In the genomic region with DNA sequence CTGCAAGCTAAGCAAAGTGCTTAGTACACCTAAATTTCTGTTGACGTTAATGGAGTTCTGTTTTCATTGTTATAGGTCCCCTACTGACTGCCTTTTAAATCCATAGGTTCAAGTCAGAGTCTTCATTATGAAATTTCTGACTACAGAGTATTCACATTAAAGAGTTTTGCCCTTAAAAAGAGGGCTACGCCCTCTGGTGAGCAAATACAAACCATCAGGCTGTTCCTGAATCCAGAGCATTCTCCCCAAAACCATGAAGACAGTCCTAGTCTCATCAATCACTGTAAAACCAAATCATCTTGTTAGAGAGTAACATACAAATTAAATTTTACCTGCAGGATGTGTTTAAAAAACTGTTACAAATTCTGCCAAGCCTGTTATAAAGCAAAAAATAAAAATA, we compare ENCODE assay signal across 21 cellular contexts.
"Had no signal": no experiment of that assay in that cellular context is flagged by ENCODE, and none has a peak within 500 bp of the region (broad histone marks: within the 10 kb centered on the region; RNA-seq: fewer than 3 reads in every experiment).

No MANE protein-coding gene starts in this region.

- H3K27me3 Mint-ChIP-seq: activated naive CD8-positive, alpha-beta T cell treated with anti-CD3 and anti-CD28 coated beads for 36 hours; activated T-helper 17 cell treated with anti-CD3 and anti-CD28 coated beads, Interleukin-2, amount 50 U/mL, for 72 hours; memory B cell; stimulated activated naive CD8-positive, alpha-beta T cell treated with anti-CD3 and anti-CD28 coated beads, Interleukin-15, amount 100 ng/mL, for 72 hours had no signal

- H3K4me2 ChIP-seq: hepatocyte had no signal

- H3K27ac ChIP-seq: esophagus muscularis mucosa, hepatocyte, pancreas, psoas muscle, tibial artery, WERI-Rb-1 had no signal

- DNase-seq: activated CD4-positive, alpha-beta T cell treated with anti-CD3 and anti-CD28 coated beads for 1 hour; activated CD4-positive, alpha-beta T cell treated with anti-CD3 and anti-CD28 coated beads, Interleukin-2, amount 50 U/mL, for 1 hour; activated naive CD4-positive, alpha-beta T cell treated with Interleukin-2 at 50 U/mL for 16 hours; activated naive CD8-positive, alpha-beta T cell treated with anti-CD3 and anti-CD28 coated beads for 36 hours; activated T-cell treated with anti-CD3 and anti-CD28 coated beads, Interleukin-2, amount 50 U/mL, for 1 hour; central memory CD4-positive, alpha-beta T cell; dermis blood vessel endothelial cell; effector CD8-positive, alpha-beta T cell; pancreas; psoas muscle; right cardiac atrium; stimulated activated CD4-positive, alpha-beta T cell treated with anti-CD3 and anti-CD28 coated beads, Interleukin-12 subunit alpha, Interleukin-12 subunit beta, amount 100 ng/mL, for 4 hours; stimulated activated naive CD8-positive, alpha-beta T cell treated with anti-CD3 and anti-CD28 coated beads, Interleukin-15, amount 100 ng/mL, for 72 hours; tibial artery; WERI-Rb-1 had no signal

- H3K4me3 Mint-ChIP-seq: activated naive CD8-positive, alpha-beta T cell treated with anti-CD3 and anti-CD28 coated beads for 36 hours; activated T-helper 17 cell treated with anti-CD3 and anti-CD28 coated beads, Interleukin-2, amount 50 U/mL, for 72 hours; memory B cell; nephron; stimulated activated naive CD8-positive, alpha-beta T cell treated with anti-CD3 and anti-CD28 coated beads, Interleukin-15, amount 100 ng/mL, for 72 hours; T-helper 2 cell treated with Interferon-gamma antibody and Interleukin-4, amounts not matched to agents 5 μg/mL and 100 μg/mL, for 36 hours had no signal

- H3K79me2 ChIP-seq: hepatocyte had no signal

- H3K27ac Mint-ChIP-seq: activated naive CD8-positive, alpha-beta T cell treated with anti-CD3 and anti-CD28 coated beads for 36 hours; activated T-helper 17 cell treated with anti-CD3 and anti-CD28 coated beads, Interleukin-2, amount 50 U/mL, for 72 hours; memory B cell; nephron; T-helper 2 cell treated with Interferon-gamma antibody and Interleukin-4, amounts not matched to agents 5 μg/mL and 100 μg/mL, for 36 hours had no signal

- H3K36me3 Mint-ChIP-seq: activated naive CD8-positive, alpha-beta T cell treated with anti-CD3 and anti-CD28 coated beads for 36 hours; memory B cell had no signal

- H3K4me1 Mint-ChIP-seq: activated naive CD8-positive, alpha-beta T cell treated with anti-CD3 and anti-CD28 coated beads for 36 hours; activated T-helper 17 cell treated with anti-CD3 and anti-CD28 coated beads, Interleukin-2, amount 50 U/mL, for 72 hours; memory B cell; stimulated activated naive CD8-positive, alpha-beta T cell treated with anti-CD3 and anti-CD28 coated beads, Interleukin-15, amount 100 ng/mL, for 72 hours had no signal

- H3K27me3 ChIP-seq: esophagus muscularis mucosa, hepatocyte, pancreas, tibial artery had no signal

- H3K4me1 ChIP-seq: esophagus muscularis mucosa, pancreas, psoas muscle, tibial artery had no signal

- H2AFZ ChIP-seq: hepatocyte had no signal

- ATAC-seq: activated T-helper 17 cell treated with anti-CD3 and anti-CD28 coated beads, Interleukin-2, amount 50 U/mL, for 72 hours; pancreas; psoas muscle; right cardiac atrium; stimulated activated naive CD8-positive, alpha-beta T cell treated with anti-CD3 and anti-CD28 coated beads, Interleukin-15, amount 100 ng/mL, for 72 hours had no signal

- H3K4me3 ChIP-seq: esophagus muscularis mucosa, hepatocyte, pancreas, psoas muscle, tibial artery had no signal

- H3K9me3 ChIP-seq: esophagus muscularis mucosa, pancreas, psoas muscle had no signal

- H3K36me3 ChIP-seq: esophagus muscularis mucosa, pancreas, tibial artery, WERI-Rb-1 had no signal
